Comparison of ENCODE assay signal across 24 cellular contexts in genomic region chr14:59280961-59281360, GRCh38.
"Had no signal": no experiment of that assay in that cellular context is flagged by ENCODE, and none has a peak within 500 bp of the region (broad histone marks: within the 10 kb centered on the region; RNA-seq: fewer than 3 reads in every experiment).

No MANE protein-coding gene starts in this region.

- H3K4me3 ChIP-seq: MG63, SJCRH30 had no signal

- H3K27ac ChIP-seq: KMS-11, SJCRH30, VCaP had no signal

- ATAC-seq: activated T-cell treated with anti-CD3 and anti-CD28 coated beads, Interleukin-2, amount 50 U/mL, for 72 hours had no signal

- H3K4me2 ChIP-seq: KMS-11, SK-N-SH had no signal

- H3K9ac ChIP-seq: KMS-11, SK-N-SH had no signal

- H3K27me3 ChIP-seq: brain microvascular endothelial cell, MG63, SJCRH30 had no signal

- H3K36me3 ChIP-seq: brain microvascular endothelial cell, MG63, SJCRH30 had no signal

- H3K9me3 ChIP-seq: SK-N-SH had no signal

- DNase-seq: activated CD4-positive, alpha-beta memory T cell treated with anti-CD3 and anti-CD28 coated beads, Interleukin-2, amount 10 ng/mL, durations not matched to agents 7 days and 5 days; activated CD4-positive, alpha-beta T cell treated with anti-CD3 and anti-CD28 coated beads, Interleukin-2, amount 10 ng/mL, durations not matched to agents 7 days and 5 days; activated CD4-positive, CD25-positive, alpha-beta regulatory T cell; activated gamma-delta T cell treated with Interleukin-2 at 50 U/mL for 16 hours; activated naive CD4-positive, alpha-beta T cell treated with anti-CD3 and anti-CD28 coated beads, Interleukin-2, amount 10 ng/mL, durations not matched to agents 7 days and 5 days; activated naive CD8-positive, alpha-beta T cell treated with anti-CD3 and anti-CD28 coated beads for 36 hours; activated T-cell treated with anti-CD3 and anti-CD28 coated beads, Interleukin-2, amount 50 U/mL, for 72 hours; cerebellar nuclear complex; MV-4-11; NCI-H1092 treated with DMSO at 0.1 percent for 48 hours; NCI-H1417 treated with DMSO at 0.1 percent for 48 hours; NCI-H1694; NCI-H2029; NCI-H510A treated with DMSO at 0.1 percent for 48 hours; NCI-H69; NK-92 treated with Interleukin-12 subunit alpha and Interleukin-12 subunit beta, amount 100 ng/mL, for 24 hours; Right ventricle myocardium superior; SJCRH30; SK-N-SH; T-helper 1 cell had no signal
